27 cellular contexts compared by ENCODE assay signal in the genomic region with DNA sequence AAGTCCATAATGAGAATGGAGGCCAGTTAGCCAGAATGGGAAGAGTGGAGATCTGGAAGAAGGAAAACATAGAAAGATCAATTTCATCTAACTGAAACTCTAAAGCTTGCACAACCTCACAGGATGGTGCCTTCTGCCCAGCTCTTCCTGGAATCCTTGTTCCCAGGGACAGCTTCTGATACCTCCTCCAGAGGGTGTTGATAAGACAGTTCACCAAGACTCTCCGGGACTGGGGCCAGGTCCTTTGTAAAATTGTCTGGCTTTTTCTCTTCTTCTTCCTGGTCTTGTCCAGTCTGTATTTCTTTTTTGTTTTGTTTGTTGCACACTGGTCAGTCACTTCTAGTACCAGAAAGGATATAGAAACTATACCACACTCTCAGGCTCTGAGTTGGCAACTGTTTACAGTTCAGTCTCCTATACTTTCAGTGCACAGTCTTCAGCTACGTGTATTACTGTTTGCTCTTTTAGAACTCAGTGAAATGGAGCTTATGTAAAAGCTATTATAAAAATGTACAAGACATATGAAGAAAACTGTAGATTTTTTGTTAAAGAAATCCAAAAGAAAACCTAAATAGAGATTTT.
"Had no signal": no experiment of that assay in that cellular context is flagged by ENCODE, and none has a peak within 500 bp of the region (broad histone marks: within the 10 kb centered on the region; RNA-seq: fewer than 3 reads in every experiment).

No MANE protein-coding gene starts in this region.

- H3K27ac ChIP-seq: cardiac muscle cell, heart right ventricle, lower lobe of right lung, stomach, suprapubic skin, transverse colon, VCaP had no signal

- H3K4me3 Mint-ChIP-seq: activated CD8-positive, alpha-beta T cell treated with anti-CD3 and anti-CD28 coated beads, Interleukin-2, amount 10 ng/mL, durations not matched to agents 7 days and 5 days; activated naive CD8-positive, alpha-beta T cell treated with anti-CD3 and anti-CD28 coated beads for 36 hours; activated T-cell treated with anti-CD3 and anti-CD28 coated beads, Interleukin-2, amount 50 U/mL, for 24 hours; nephron progenitor cell; stimulated activated memory B cell treated with anti-CD40 and anti-IgM and Interleukin-4, amounts not matched to agents 10 μg/mL and 1 μg/mL and 100 μg/mL, for 72 hours; T-helper 17 cell had no signal

- H3K4me1 ChIP-seq: heart right ventricle, lower lobe of right lung, suprapubic skin, transverse colon had no signal

- H3K36me3 Mint-ChIP-seq: activated naive CD8-positive, alpha-beta T cell treated with anti-CD3 and anti-CD28 coated beads for 36 hours; stimulated activated memory B cell treated with anti-CD40 and anti-IgM and Interleukin-4, amounts not matched to agents 10 μg/mL and 1 μg/mL and 100 μg/mL, for 72 hours had no signal

- H3K9me3 ChIP-seq: heart right ventricle, lower lobe of right lung, mucosa of descending colon, stomach, suprapubic skin, transverse colon had no signal

- H3K27ac Mint-ChIP-seq: activated CD8-positive, alpha-beta T cell treated with anti-CD3 and anti-CD28 coated beads, Interleukin-2, amount 10 ng/mL, durations not matched to agents 7 days and 5 days; activated naive CD8-positive, alpha-beta T cell treated with anti-CD3 and anti-CD28 coated beads for 36 hours; activated T-helper 2 cell treated with anti-CD3 and anti-CD28 coated beads, Interferon-gamma antibody, Interleukin-2, Interleukin-4, amounts not matched to agents 10 μg/mL and 5 μg/mL and 100 μg/mL, durations not matched to agents 14 hours and 24 hours and 36 hours; nephron progenitor cell; stimulated activated memory B cell treated with anti-CD40 and anti-IgM and Interleukin-4, amounts not matched to agents 10 μg/mL and 1 μg/mL and 100 μg/mL, for 72 hours; T-helper 17 cell had no signal

- H3K4me1 Mint-ChIP-seq: stimulated activated memory B cell treated with anti-CD40 and anti-IgM and Interleukin-4, amounts not matched to agents 10 μg/mL and 1 μg/mL and 100 μg/mL, for 72 hours had no signal

- DNase-seq: activated CD4-positive, alpha-beta T cell treated with anti-CD3 and anti-CD28 coated beads, Interleukin-2, amount 50 U/mL, for 1 hour; activated CD8-positive, alpha-beta T cell treated with anti-CD3 and anti-CD28 coated beads, Interleukin-2, amount 10 ng/mL, durations not matched to agents 7 days and 5 days; activated naive CD4-positive, alpha-beta T cell treated with Interleukin-2 at 50 U/mL for 16 hours; activated naive CD8-positive, alpha-beta T cell treated with anti-CD3 and anti-CD28 coated beads for 36 hours; activated T-cell treated with anti-CD3 and anti-CD28 coated beads, Interleukin-2, amount 50 U/mL, for 24 hours; effector CD4-positive, alpha-beta T cell; foreskin fibroblast; heart right ventricle; islet precursor cell; left colon; lower lobe of right lung; mesendoderm; mucosa of descending colon; nephron progenitor cell; nucleus accumbens; small intestine; stimulated activated CD4-positive, alpha-beta T cell treated with anti-CD3 and anti-CD28 coated beads, Interleukin-15, amount 100 ng/mL, for 24 hours; stomach; T-helper 17 cell; transverse colon had no signal

- H3K36me3 ChIP-seq: cardiac muscle cell, heart right ventricle, lower lobe of right lung, stomach, suprapubic skin, transverse colon had no signal

- H3K9me3 Mint-ChIP-seq: activated naive CD8-positive, alpha-beta T cell treated with anti-CD3 and anti-CD28 coated beads for 36 hours; activated T-cell treated with anti-CD3 and anti-CD28 coated beads, Interleukin-2, amount 50 U/mL, for 24 hours; activated T-helper 2 cell treated with anti-CD3 and anti-CD28 coated beads, Interferon-gamma antibody, Interleukin-2, Interleukin-4, amounts not matched to agents 10 μg/mL and 5 μg/mL and 100 μg/mL, durations not matched to agents 14 hours and 24 hours and 36 hours; stimulated activated memory B cell treated with anti-CD40 and anti-IgM and Interleukin-4, amounts not matched to agents 10 μg/mL and 1 μg/mL and 100 μg/mL, for 72 hours had no signal

- ATAC-seq: activated CD4-positive, CD25-positive, alpha-beta regulatory T cell treated with anti-CD3 and anti-CD28 coated beads, Interleukin-2, amount 50 U/mL, for 24 hours; activated CD8-positive, alpha-beta T cell treated with anti-CD3 and anti-CD28 coated beads, Interleukin-2, amount 10 ng/mL, durations not matched to agents 7 days and 5 days; heart right ventricle; left colon; lower lobe of right lung; mucosa of descending colon; sciatic nerve; stimulated activated memory B cell treated with anti-CD40 and anti-IgM and Interleukin-4, amounts not matched to agents 10 μg/mL and 1 μg/mL and 100 μg/mL, for 72 hours; T-helper 17 cell had no signal

- H3K27me3 ChIP-seq: cardiac muscle cell, stomach, suprapubic skin, transverse colon had no signal

- H3K27me3 Mint-ChIP-seq: activated naive CD8-positive, alpha-beta T cell treated with anti-CD3 and anti-CD28 coated beads for 36 hours; activated T-cell treated with anti-CD3 and anti-CD28 coated beads, Interleukin-2, amount 50 U/mL, for 24 hours; stimulated activated memory B cell treated with anti-CD40 and anti-IgM and Interleukin-4, amounts not matched to agents 10 μg/mL and 1 μg/mL and 100 μg/mL, for 72 hours; T-helper 17 cell had no signal

- H3K4me3 ChIP-seq: cardiac muscle cell, heart right ventricle, lower lobe of right lung, mucosa of descending colon, stomach, suprapubic skin, transverse colon had no signal
